15 cellular contexts compared by ENCODE assay signal in the genomic region with DNA sequence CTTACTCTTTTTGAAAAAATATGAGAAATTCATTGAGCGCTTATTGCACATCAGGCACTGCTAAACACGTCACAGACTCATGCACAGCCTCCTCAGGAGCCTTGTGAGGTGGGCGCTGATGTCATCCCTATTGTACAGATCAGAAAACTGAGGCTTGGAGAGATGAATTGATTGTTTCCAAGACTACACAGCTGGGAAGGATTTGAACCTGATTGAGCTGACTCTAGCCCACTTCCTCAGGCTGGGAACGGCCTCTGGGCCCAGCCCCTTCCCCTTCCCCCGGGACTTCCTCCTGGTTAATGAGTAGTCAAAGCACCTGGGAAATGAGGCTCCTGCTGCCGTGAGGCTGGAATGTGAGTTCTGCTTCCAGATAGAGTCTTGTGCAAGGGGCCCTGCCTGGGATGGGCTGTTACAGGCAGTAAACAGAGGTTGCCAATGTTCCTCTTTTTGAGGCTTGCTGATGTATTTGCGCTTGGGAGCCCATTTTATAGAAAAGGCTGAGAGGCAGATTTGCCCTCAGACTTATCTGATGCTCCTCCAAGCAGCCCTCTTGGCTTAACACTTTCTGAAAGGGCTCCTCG. TPM values are rescaled to one million over a fixed set of nuclear protein-coding genes. Genes with fewer than 3 reads are reported as not detected.
DNase-seq lines count a peak whose midpoint lies in the region; ATAC-seq and TF ChIP-seq lines count a peak whose summit lies in the region.
"Had no signal": no experiment of that assay in that cellular context is flagged by ENCODE, and none has a peak within 500 bp of the region (broad histone marks: within the 10 kb centered on the region; RNA-seq: fewer than 3 reads in every experiment).

No MANE protein-coding gene starts in this region.

- peak; percentile 24 for DNase-seq in SIG-M5 (lab: John Stamatoyannopoulos, UW)
- DNase-seq in kidney epithelial cell (ENCODE audit: low read depth) = peak; percentile 52
- DNase-seq in stimulated activated naive B cell treated with anti-CD40 and anti-IgM and Interleukin-4, amounts not matched to agents 10 μg/mL and 1 μg/mL and 100 μg/mL, for 72 hours = no peak
- no peak for DNase-seq in NCI-H2081 treated with DMSO at 0.1 percent for 48 hours (lab: John Stamatoyannopoulos, UW)
- DNase-seq in stimulated activated CD4-positive, alpha-beta T cell treated with anti-CD3 and anti-CD28 coated beads, Interleukin-4, amount 100 ng/mL, for 24 hours = no peak
- DNase-seq in activated CD4-positive, CD25-positive, alpha-beta regulatory T cell treated with anti-CD3 and anti-CD28 coated beads, Interleukin-2, amount 50 U/mL, for 72 hours = no peak
- DNase-seq: activated CD4-positive, alpha-beta T cell treated with anti-CD3 and anti-CD28 coated beads for 4 hours; DMS 273 treated with DMSO at 0.1 percent for 48 hours; foreskin keratinocyte; sigmoid colon; uterus had no signal

- peak overlapping the region; percentile 69 for H3K27ac Mint-ChIP-seq in stimulated activated naive B cell treated with anti-CD40 and anti-IgM and Interleukin-4, amounts not matched to agents 10 μg/mL and 1 μg/mL and 100 μg/mL, for 72 hours
- H3K27ac Mint-ChIP-seq: activated naive CD4-positive, alpha-beta T cell treated with anti-CD3 and anti-CD28 coated beads, Interleukin-2, amount 50 U/mL, for 24 hours; mesothelial cell of epicardium had no signal

- H3K9ac ChIP-seq in HUES64 (ENCODE audit: low read depth, low read length) = no peak overlapping the region

- H3K36me3 Mint-ChIP-seq in stimulated activated naive B cell treated with anti-CD40 and anti-IgM and Interleukin-4, amounts not matched to agents 10 μg/mL and 1 μg/mL and 100 μg/mL, for 72 hours = peaks cover 28 to 61% of the 10 kb centered on the region in 2 donors

- H3K4me3 Mint-ChIP-seq in stimulated activated naive B cell treated with anti-CD40 and anti-IgM and Interleukin-4, amounts not matched to agents 10 μg/mL and 1 μg/mL and 100 μg/mL, for 72 hours = no peak overlapping the region
- H3K4me3 Mint-ChIP-seq: activated naive CD4-positive, alpha-beta T cell treated with anti-CD3 and anti-CD28 coated beads, Interleukin-2, amount 50 U/mL, for 24 hours; mesothelial cell of epicardium had no signal

- H3K36me3 ChIP-seq in HUES64 (ENCODE audit: insufficient read depth, low read length) (peaks cover 44% of the 10 kb centered on the region), kidney epithelial cell (ENCODE audit: control insufficient read depth, insufficient read depth, low read length) (peaks cover 6% of the 10 kb centered on the region)
- H3K36me3 ChIP-seq: uterus had no signal

- H3K9me3 Mint-ChIP-seq in stimulated activated naive B cell treated with anti-CD40 and anti-IgM and Interleukin-4, amounts not matched to agents 10 μg/mL and 1 μg/mL and 100 μg/mL, for 72 hours = no peaks in the 10 kb centered on the region
- H3K9me3 Mint-ChIP-seq: activated naive CD4-positive, alpha-beta T cell treated with anti-CD3 and anti-CD28 coated beads, Interleukin-2, amount 50 U/mL, for 24 hours; mesothelial cell of epicardium had no signal

- 76% methylated on average over 8 of the region's 8 CpGs for WGBS in HUES64

- H3K27ac ChIP-seq in HUES64 (ENCODE audit: low read depth, low read length) = peak overlapping the region; percentile 60; the same call in 1 of the 2 replicates
- H3K27ac ChIP-seq: coronary artery, foreskin keratinocyte, sigmoid colon, uterus had no signal

- peaks cover 46 to 75% of the 10 kb centered on the region in 2 donors for H3K4me1 Mint-ChIP-seq in stimulated activated naive B cell treated with anti-CD40 and anti-IgM and Interleukin-4, amounts not matched to agents 10 μg/mL and 1 μg/mL and 100 μg/mL, for 72 hours

- H3K27me3 ChIP-seq in HUES64 (ENCODE audit: insufficient read depth, low read length) (no peaks in the 10 kb centered on the region), kidney epithelial cell (ENCODE audit: control insufficient read depth, insufficient read depth, low read length) (no peaks in the 10 kb centered on the region)
- H3K27me3 ChIP-seq: foreskin keratinocyte, sigmoid colon, uterus had no signal

- H3K4me3 ChIP-seq in HUES64 (ENCODE audit: low read length) = no peak overlapping the region
- H3K4me3 ChIP-seq in kidney epithelial cell (ENCODE audit: low read depth, low read length) = no peak overlapping the region
- H3K4me3 ChIP-seq: coronary artery, sigmoid colon, uterus had no signal

- peaks cover 47% of the 10 kb centered on the region for H3K4me1 ChIP-seq in HUES64 (ENCODE audit: insufficient read depth, low read length)
- H3K4me1 ChIP-seq: uterus had no signal

- no peak for ATAC-seq in stimulated activated naive B cell treated with anti-CD40 and anti-IgM and Interleukin-4, amounts not matched to agents 10 μg/mL and 1 μg/mL and 100 μg/mL, for 72 hours (replicated peaks)
- ATAC-seq: foreskin keratinocyte had no signal

- no peaks in the 10 kb centered on the region for H3K27me3 Mint-ChIP-seq in stimulated activated naive B cell treated with anti-CD40 and anti-IgM and Interleukin-4, amounts not matched to agents 10 μg/mL and 1 μg/mL and 100 μg/mL, for 72 hours
- H3K27me3 Mint-ChIP-seq: activated naive CD4-positive, alpha-beta T cell treated with anti-CD3 and anti-CD28 coated beads, Interleukin-2, amount 50 U/mL, for 24 hours had no signal

- H3K9me3 ChIP-seq in HUES64 (ENCODE audit: insufficient read depth, low read depth, low read length) = no peaks in the 10 kb centered on the region
- H3K9me3 ChIP-seq: sigmoid colon, uterus had no signal

- no peak for TF ChIP-seq CTCF in kidney epithelial cell (IDR thresholded peaks at IDR 0.05; ENCODE audit: insufficient read depth, low read length, poor library complexity, severe bottlenecking)

RNA-seq across cellular contexts. Expression of gene SLC6A6, which starts 16.4 kb away (rescaled TPM):
- 35.0 TPM for polyA plus RNA-seq in HUES64 (2013, experiment 1 of 2)
- 40.3 TPM for polyA plus RNA-seq in HUES64 (2013, experiment 2 of 2)
- total RNA-seq in kidney epithelial cell = 3.8 and 4.1 TPM in 2 replicates

Comparison
In these comparisons a context has a peak if more than half of its experiments do, and no peak if none do; other contexts are left out.
1. DNase-seq: peak in SIG-M5 (single experiment) and kidney epithelial cell (single experiment); none in stimulated activated naive B cell treated with anti-CD40 and anti-IgM and Interleukin-4, amounts not matched to agents 10 μg/mL and 1 μg/mL and 100 μg/mL, for 72 hours (single experiment), NCI-H2081 treated with DMSO at 0.1 percent for 48 hours (single experiment), stimulated activated CD4-positive, alpha-beta T cell treated with anti-CD3 and anti-CD28 coated beads, Interleukin-4, amount 100 ng/mL, for 24 hours (single experiment) and activated CD4-positive, CD25-positive, alpha-beta regulatory T cell treated with anti-CD3 and anti-CD28 coated beads, Interleukin-2, amount 50 U/mL, for 72 hours (single experiment).